1 cellular context compared by ENCODE assay signal in genomic region chr14:65791551-65791981, GRCh38.
TF ChIP-seq lines count a peak whose summit lies in the region.

No MANE protein-coding gene starts in this region.

TF ChIP-seq in WTC11, 78 proteins besides CTCF, POLR2A, EP300 and RAD21 (continued from another document):
- TF ChIP-seq, protein P1, sequence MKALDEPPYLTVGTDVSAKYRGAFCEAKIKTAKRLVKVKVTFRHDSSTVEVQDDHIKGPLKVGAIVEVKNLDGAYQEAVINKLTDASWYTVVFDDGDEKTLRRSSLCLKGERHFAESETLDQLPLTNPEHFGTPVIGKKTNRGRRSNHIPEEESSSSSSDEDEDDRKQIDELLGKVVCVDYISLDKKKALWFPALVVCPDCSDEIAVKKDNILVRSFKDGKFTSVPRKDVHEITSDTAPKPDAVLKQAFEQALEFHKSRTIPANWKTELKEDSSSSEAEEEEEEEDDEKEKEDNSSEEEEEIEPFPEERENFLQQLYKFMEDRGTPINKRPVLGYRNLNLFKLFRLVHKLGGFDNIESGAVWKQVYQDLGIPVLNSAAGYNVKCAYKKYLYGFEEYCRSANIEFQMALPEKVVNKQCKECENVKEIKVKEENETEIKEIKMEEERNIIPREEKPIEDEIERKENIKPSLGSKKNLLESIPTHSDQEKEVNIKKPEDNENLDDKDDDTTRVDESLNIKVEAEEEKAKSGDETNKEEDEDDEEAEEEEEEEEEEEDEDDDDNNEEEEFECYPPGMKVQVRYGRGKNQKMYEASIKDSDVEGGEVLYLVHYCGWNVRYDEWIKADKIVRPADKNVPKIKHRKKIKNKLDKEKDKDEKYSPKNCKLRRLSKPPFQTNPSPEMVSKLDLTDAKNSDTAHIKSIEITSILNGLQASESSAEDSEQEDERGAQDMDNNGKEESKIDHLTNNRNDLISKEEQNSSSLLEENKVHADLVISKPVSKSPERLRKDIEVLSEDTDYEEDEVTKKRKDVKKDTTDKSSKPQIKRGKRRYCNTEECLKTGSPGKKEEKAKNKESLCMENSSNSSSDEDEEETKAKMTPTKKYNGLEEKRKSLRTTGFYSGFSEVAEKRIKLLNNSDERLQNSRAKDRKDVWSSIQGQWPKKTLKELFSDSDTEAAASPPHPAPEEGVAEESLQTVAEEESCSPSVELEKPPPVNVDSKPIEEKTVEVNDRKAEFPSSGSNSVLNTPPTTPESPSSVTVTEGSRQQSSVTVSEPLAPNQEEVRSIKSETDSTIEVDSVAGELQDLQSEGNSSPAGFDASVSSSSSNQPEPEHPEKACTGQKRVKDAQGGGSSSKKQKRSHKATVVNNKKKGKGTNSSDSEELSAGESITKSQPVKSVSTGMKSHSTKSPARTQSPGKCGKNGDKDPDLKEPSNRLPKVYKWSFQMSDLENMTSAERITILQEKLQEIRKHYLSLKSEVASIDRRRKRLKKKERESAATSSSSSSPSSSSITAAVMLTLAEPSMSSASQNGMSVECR (CRISPR knock-in tag; IDR thresholded peaks at IDR 0.05; ENCODE audit: borderline replicate concordance) = no peak
- no peak for TF ChIP-seq CDX4 (CRISPR knock-in tag; IDR thresholded peaks at IDR 0.05; ENCODE audit: borderline replicate concordance)
- TF ChIP-seq EMX1 (CRISPR knock-in tag; IDR thresholded peaks at IDR 0.05) = no peak
- TF ChIP-seq, protein P2, sequence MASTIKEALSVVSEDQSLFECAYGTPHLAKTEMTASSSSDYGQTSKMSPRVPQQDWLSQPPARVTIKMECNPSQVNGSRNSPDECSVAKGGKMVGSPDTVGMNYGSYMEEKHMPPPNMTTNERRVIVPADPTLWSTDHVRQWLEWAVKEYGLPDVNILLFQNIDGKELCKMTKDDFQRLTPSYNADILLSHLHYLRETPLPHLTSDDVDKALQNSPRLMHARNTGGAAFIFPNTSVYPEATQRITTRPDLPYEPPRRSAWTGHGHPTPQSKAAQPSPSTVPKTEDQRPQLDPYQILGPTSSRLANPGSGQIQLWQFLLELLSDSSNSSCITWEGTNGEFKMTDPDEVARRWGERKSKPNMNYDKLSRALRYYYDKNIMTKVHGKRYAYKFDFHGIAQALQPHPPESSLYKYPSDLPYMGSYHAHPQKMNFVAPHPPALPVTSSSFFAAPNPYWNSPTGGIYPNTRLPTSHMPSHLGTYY (CRISPR knock-in tag; IDR thresholded peaks at IDR 0.05) = no peak
- no peak for TF ChIP-seq JAZF1 (CRISPR knock-in tag; IDR thresholded peaks at IDR 0.05)
- TF ChIP-seq NR3C1 (CRISPR knock-in tag; conservative IDR thresholded peaks at IDR 0.05; ENCODE audit: low read depth) = no peak
- TF ChIP-seq HMGXB4 (CRISPR knock-in tag; IDR thresholded peaks at IDR 0.05) = no peak
- no peak for TF ChIP-seq CBFB (CRISPR knock-in tag; IDR thresholded peaks at IDR 0.05; ENCODE audit: low read depth)
